In genomic region chr4:138367942-138368341, GRCh38 we compare ENCODE assay signal across 14 cellular contexts.
"Had no signal": no experiment of that assay in that cellular context is flagged by ENCODE, and none has a peak within 500 bp of the region (broad histone marks: within the 10 kb centered on the region; RNA-seq: fewer than 3 reads in every experiment).

No MANE protein-coding gene starts in this region.

- ATAC-seq: activated CD4-positive, alpha-beta T cell treated with anti-CD3 and anti-CD28 coated beads for 36 hours; activated naive CD4-positive, alpha-beta T cell treated with anti-CD3 and anti-CD28 coated beads, Interleukin-2, amount 50 U/mL, for 72 hours; left colon had no signal

- DNase-seq: activated CD4-positive, alpha-beta memory T cell treated with anti-CD3 and anti-CD28 coated beads for 36 hours; activated CD4-positive, alpha-beta T cell treated with anti-CD3 and anti-CD28 coated beads for 36 hours; activated gamma-delta T cell treated with Interleukin-2 at 50 U/mL for 16 hours; activated T-cell treated with anti-CD3 and anti-CD28 coated beads for 4 hours; adrenal gland; effector memory CD4-positive, alpha-beta T cell; foreskin melanocyte; hypothalamus; islet precursor cell; left colon; occipital lobe; stimulated activated CD4-positive, alpha-beta T cell treated with anti-CD3 and anti-CD28 coated beads, Interleukin-15, amount 100 ng/mL, for 24 hours; stimulated activated CD4-positive, alpha-beta T cell treated with anti-CD3 and anti-CD28 coated beads, Interleukin-2, amount 100 ng/mL, for 48 hours had no signal
